Comparison of ENCODE assay signal across 19 cellular contexts in genomic region chr14:89920041-89920440, GRCh38.
"Had no signal": no experiment of that assay in that cellular context is flagged by ENCODE, and none has a peak within 500 bp of the region (broad histone marks: within the 10 kb centered on the region; RNA-seq: fewer than 3 reads in every experiment).

No MANE protein-coding gene starts in this region.

- H3K4me3 Mint-ChIP-seq: effector memory CD8-positive, alpha-beta T cell; naive B cell; nephron progenitor cell; type B pancreatic cell had no signal

- H3K9me3 ChIP-seq: esophagus muscularis mucosa, right atrium auricular region, sigmoid colon, suprapubic skin, thyroid gland had no signal

- H3K4me1 ChIP-seq: suprapubic skin, thyroid gland had no signal

- DNase-seq: effector memory CD8-positive, alpha-beta T cell; foreskin keratinocyte; left colon; left ventricle myocardium superior; mesenchymal stem cell; naive B cell; nephron progenitor cell; sigmoid colon; stimulated activated CD4-positive, alpha-beta T cell treated with anti-CD3 and anti-CD28 coated beads, Interleukin-2, amount 100 ng/mL, for 24 hours; stimulated activated naive CD4-positive, alpha-beta T cell treated with Interleukin-2 at 50 U/mL for 16 hours; thyroid gland had no signal

- H3K36me3 ChIP-seq: esophagus muscularis mucosa, right atrium auricular region, sigmoid colon had no signal

- H3K27me3 ChIP-seq: esophagus muscularis mucosa, foreskin keratinocyte, right atrium auricular region, sigmoid colon, suprapubic skin, thyroid gland had no signal

- H3K4me1 Mint-ChIP-seq: nephron progenitor cell had no signal

- H3K27me3 Mint-ChIP-seq: naive B cell, type B pancreatic cell had no signal

- H3K9me3 Mint-ChIP-seq: effector memory CD8-positive, alpha-beta T cell; naive B cell; nephron progenitor cell; type B pancreatic cell had no signal

- H3K4me3 ChIP-seq: coronary artery, esophagus muscularis mucosa, lung, right atrium auricular region, sigmoid colon, skin epidermis, suprapubic skin, thyroid gland had no signal

- H3K27ac Mint-ChIP-seq: type B pancreatic cell had no signal

- ATAC-seq: effector memory CD8-positive, alpha-beta T cell; foreskin keratinocyte; left colon; left ventricle myocardium superior had no signal

- H3K36me3 Mint-ChIP-seq: naive B cell had no signal

- H3K27ac ChIP-seq: coronary artery, epithelial cell of prostate, esophagus muscularis mucosa, foreskin keratinocyte, right atrium auricular region, sigmoid colon, skin epidermis, suprapubic skin, thyroid gland had no signal
